Comparison of ENCODE assay signal across 8 cellular contexts in genomic region chr17:74457146-74457819, GRCh38. TPM values are rescaled to one million over a fixed set of nuclear protein-coding genes. Genes with fewer than 3 reads are reported as not detected.
DNase-seq lines count a peak whose midpoint lies in the region; ATAC-seq and TF ChIP-seq lines count a peak whose summit lies in the region.

No MANE protein-coding gene starts in this region.

- no peaks in the 10 kb centered on the region for H3K9me3 Mint-ChIP-seq in naive thymus-derived CD8-positive, alpha-beta T cell
- H3K9me3 Mint-ChIP-seq in stimulated activated naive B cell treated with anti-CD40 and anti-IgM and Interleukin-4, amounts not matched to agents 10 μg/mL and 1 μg/mL and 100 μg/mL, for 72 hours = no peaks in the 10 kb centered on the region

- H3K9me3 ChIP-seq in BLaER1 treated with 17β-estradiol and CSF1 and Interleukin-3, amounts not matched to agents 10 nM and 100 nM (replicated peaks in 1 of 11) = no peaks in the 10 kb centered on the region

- H3K4me3 Mint-ChIP-seq in naive thymus-derived CD8-positive, alpha-beta T cell = peak overlapping the region in 3 of 10 donors; percentile 3 to 23 (median 17)
- H3K4me3 Mint-ChIP-seq in stimulated activated naive B cell treated with anti-CD40 and anti-IgM and Interleukin-4, amounts not matched to agents 10 μg/mL and 1 μg/mL and 100 μg/mL, for 72 hours = no peak overlapping the region

- TF ChIP-seq CTCF in epithelial cell of proximal tubule (conservative IDR thresholded peaks at IDR 0.05; ENCODE audit: low read depth, low read length) = peak; percentile 94

- H3K36me3 ChIP-seq in BLaER1 treated with 17β-estradiol and CSF1 and Interleukin-3, amounts not matched to agents 10 nM and 100 nM = no peaks in the 10 kb centered on the region

- peak overlapping the region in 3 of 11 experiments; percentile 2 to 34 (median 13); a peak in 2 of 22 replicates for H3K9ac ChIP-seq in BLaER1 treated with 17β-estradiol and CSF1 and Interleukin-3, amounts not matched to agents 10 nM and 100 nM

- H3K36me3 Mint-ChIP-seq in naive thymus-derived CD8-positive, alpha-beta T cell = no peaks in the 10 kb centered on the region
- H3K36me3 Mint-ChIP-seq in stimulated activated naive B cell treated with anti-CD40 and anti-IgM and Interleukin-4, amounts not matched to agents 10 μg/mL and 1 μg/mL and 100 μg/mL, for 72 hours = no peaks in the 10 kb centered on the region

- H3K27me3 ChIP-seq in BLaER1 treated with 17β-estradiol and CSF1 and Interleukin-3, amounts not matched to agents 10 nM and 100 nM = peaks cover 21 to 55% (median 25%) of the 10 kb centered on the region in 11 experiments; a peak in 19 of 22 replicates

- H3K4me1 Mint-ChIP-seq in naive thymus-derived CD8-positive, alpha-beta T cell = peaks cover 6 to 47% (median 35%) of the 10 kb centered on the region in 4 donors
- peaks cover 11% of the 10 kb centered on the region in 2 donors for H3K4me1 Mint-ChIP-seq in stimulated activated naive B cell treated with anti-CD40 and anti-IgM and Interleukin-4, amounts not matched to agents 10 μg/mL and 1 μg/mL and 100 μg/mL, for 72 hours

- POLR2A ChIA-PET in naive thymus-derived CD8-positive, alpha-beta T cell (lab: Charles Lee) = interaction anchor here (1.1 to 1.4 kb wide), 2 partner anchors 35 to 78 kb away, joined by 3 to 4 read pairs; no protein-coding TSS in a partner anchor

- peak overlapping the region in 4 of 11 experiments; percentile 12 to 39 (median 28); a peak in 5 of 22 replicates for H3K27ac ChIP-seq in BLaER1 treated with 17β-estradiol and CSF1 and Interleukin-3, amounts not matched to agents 10 nM and 100 nM

- ATAC-seq in naive thymus-derived CD8-positive, alpha-beta T cell = peak; percentile 35 to 41
- ATAC-seq in stimulated activated naive B cell treated with anti-CD40 and anti-IgM and Interleukin-4, amounts not matched to agents 10 μg/mL and 1 μg/mL and 100 μg/mL, for 72 hours (replicated peaks) = peak; percentile 58 to 60
- no peak for ATAC-seq in GM21360 (IDR thresholded peaks at IDR 0.05; ENCODE audit: unreplicated experiment)

- H3K4me3 ChIP-seq in BLaER1 treated with 17β-estradiol and CSF1 and Interleukin-3, amounts not matched to agents 10 nM and 100 nM = no peak overlapping the region
- H3K4me3 ChIP-seq in epithelial cell of proximal tubule (ENCODE audit: low read depth, low read length) = no peak overlapping the region

- peak overlapping the region in 3 of 10 donors; percentile 34 to 78 (median 52) for H3K27ac Mint-ChIP-seq in naive thymus-derived CD8-positive, alpha-beta T cell
- H3K27ac Mint-ChIP-seq in stimulated activated naive B cell treated with anti-CD40 and anti-IgM and Interleukin-4, amounts not matched to agents 10 μg/mL and 1 μg/mL and 100 μg/mL, for 72 hours = no peak overlapping the region

- peak; percentile 2 for DNase-seq in HCEC 1CT
- DNase-seq in NOMO-1 treated with dmso at 0.1 percent for 144 hours (lab: John Stamatoyannopoulos, UW; ENCODE audit: unreplicated experiment) = peak; percentile 21
- peak; percentile 61 for DNase-seq in activated T-cell treated with anti-CD3 and anti-CD28 coated beads for 24 hours (ENCODE audit: low read depth)
- DNase-seq in epithelial cell of proximal tubule (ENCODE audit: low read depth) = no peak
- DNase-seq in naive thymus-derived CD8-positive, alpha-beta T cell = peak; percentile 28 to 79 (median 62)
- peak; percentile 59 for DNase-seq in stimulated activated naive B cell treated with anti-CD40 and anti-IgM and Interleukin-4, amounts not matched to agents 10 μg/mL and 1 μg/mL and 100 μg/mL, for 72 hours

- H4K20me1 ChIP-seq in BLaER1 treated with 17β-estradiol and CSF1 and Interleukin-3, amounts not matched to agents 10 nM and 100 nM = no peaks in the 10 kb centered on the region; a peak in 1 of 22 replicates

- peaks cover 37 to 71% (median 61%) of the 10 kb centered on the region in 10 experiments for H3K4me1 ChIP-seq in BLaER1 treated with 17β-estradiol and CSF1 and Interleukin-3, amounts not matched to agents 10 nM and 100 nM

- H3K27me3 Mint-ChIP-seq in naive thymus-derived CD8-positive, alpha-beta T cell = peaks cover 0 to 5% (median 0%) of the 10 kb centered on the region in 5 donors
- H3K27me3 Mint-ChIP-seq in stimulated activated naive B cell treated with anti-CD40 and anti-IgM and Interleukin-4, amounts not matched to agents 10 μg/mL and 1 μg/mL and 100 μg/mL, for 72 hours = peaks cover 27 to 35% of the 10 kb centered on the region in 2 donors

- peak overlapping the region; percentile 17 to 68 (median 43); a peak in 21 of 22 replicates for H3K4me2 ChIP-seq in BLaER1 treated with 17β-estradiol and CSF1 and Interleukin-3, amounts not matched to agents 10 nM and 100 nM

RNA-seq across cellular contexts. Expression of gene CD300A, which starts 9.2 kb away (rescaled TPM):
- total RNA-seq in epithelial cell of proximal tubule = not detected in 2 replicates
- 1 to 10 TPM; 5.9 to 6.3 TPM for total RNA-seq in naive thymus-derived CD8-positive, alpha-beta T cell
- 10 to 100 TPM; 10.0 to 37.6 (median 14.1) TPM for polyA plus RNA-seq in naive thymus-derived CD8-positive, alpha-beta T cell

RNA-seq across cellular contexts. Expression of gene GPRC5C, which starts 25.4 kb away (rescaled TPM):
- 48.3 and 61.7 TPM in 2 replicates for total RNA-seq in epithelial cell of proximal tubule
- not detected for total RNA-seq in naive thymus-derived CD8-positive, alpha-beta T cell
- polyA plus RNA-seq in naive thymus-derived CD8-positive, alpha-beta T cell = under 1 TPM in 1 of 3 donors, not detected in 2; 0.09 TPM

Comparison
In these comparisons a context has a peak if more than half of its experiments do, and no peak if none do; other contexts are left out.
1. RNA of gene GPRC5C, which starts 25.4 kb away (total RNA-seq): 48.3 to 61.7 TPM in epithelial cell of proximal tubule; not detected in naive thymus-derived CD8-positive, alpha-beta T cell; every median in the first group is over 10 times any median in the second.